Comparison of ENCODE assay signal across 8 cellular contexts in genomic region chr16:69613283-69614154, GRCh38. TPM values are rescaled to one million over a fixed set of nuclear protein-coding genes. Genes with fewer than 3 reads are reported as not detected.
DNase-seq lines count a peak whose midpoint lies in the region; ATAC-seq, FAIRE-seq and TF ChIP-seq lines count a peak whose summit lies in the region.

No MANE protein-coding gene starts in this region.

- intact Hi-C loops in colonic mucosa (cut with DNase I), result no loop called here

- H3K36me3 ChIP-seq in colonic mucosa (no peaks in the 10 kb centered on the region), neutrophil (no peaks in the 10 kb centered on the region), HAP-1 (replicated peaks) (no peaks in the 10 kb centered on the region; the same call in 1 of the 2 replicates)

- no peak overlapping the region for H3K4me3 Mint-ChIP-seq in activated CD8-positive, alpha-beta memory T cell treated with anti-CD3 and anti-CD28 coated beads, Interleukin-2, amount 10 ng/mL, durations not matched to agents 7 days and 5 days

- H3K9me3 ChIP-seq in colonic mucosa, result no peaks in the 10 kb centered on the region
- no peaks in the 10 kb centered on the region for H3K9me3 ChIP-seq in neutrophil
- no peaks in the 10 kb centered on the region for H3K9me3 ChIP-seq in HAP-1

- peaks cover 20% of the 10 kb centered on the region for H3K4me1 Mint-ChIP-seq in activated CD8-positive, alpha-beta memory T cell treated with anti-CD3 and anti-CD28 coated beads, Interleukin-2, amount 10 ng/mL, durations not matched to agents 7 days and 5 days

- CTCF ChIA-PET in activated CD8-positive, alpha-beta memory T cell treated with anti-CD3 and anti-CD28 coated beads, Interleukin-2, amount 10 ng/mL, durations not matched to agents 7 days and 5 days (lab: Charles Lee), result interaction anchor here (1.1 kb wide), 1 partner anchor 217 kb away, joined by 3 read pairs; no protein-coding TSS in a partner anchor

- in situ Hi-C loops in KBM-7 (cut with MboI; ENCODE audit: low pct_unique_long_range_greater_than_20kb, low sequenced_read_pairs), result no loop called here
- in situ Hi-C loops in HAP-1 (cut with MboI; ENCODE audit: low sequenced_read_pairs), result no loop called here

- peaks cover 11% of the 10 kb centered on the region for H3K4me1 ChIP-seq in colonic mucosa
- peaks cover 36 to 48% of the 10 kb centered on the region in 2 experiments for H3K4me1 ChIP-seq in neutrophil (ENCODE audit: control insufficient read depth in 1 of 2, insufficient read depth in 1 of 2, low read depth in 1 of 2, low read length in 1 of 2)
- peaks cover 29% of the 10 kb centered on the region for H3K4me1 ChIP-seq in HAP-1

- DNase-seq in GM12892 (ENCODE audit: insufficient read length) (no peak), KBM-7 (peak; percentile 38), colonic mucosa (peak; percentile 40), GOT3 (lab: John Stamatoyannopoulos, UW) (no peak), HAP-1 (ENCODE audit: low spot score in 2 of 2) (no peak)
- DNase-seq in activated CD8-positive, alpha-beta memory T cell treated with anti-CD3 and anti-CD28 coated beads, Interleukin-2, amount 10 ng/mL, durations not matched to agents 7 days and 5 days, result no peak

- peak overlapping the region in 1 of 2 donors; percentile 7 for H3K9ac ChIP-seq in colonic mucosa (ENCODE audit: low read depth in 2 of 2, low read length in 2 of 2)

- peak; percentile 42 for FAIRE-seq in GM12892 (lab: Jason Lieb, UNC)

- ATAC-seq in GM21786 (IDR thresholded peaks at IDR 0.05; ENCODE audit: unreplicated experiment), result no peak
- no peak for ATAC-seq in activated CD8-positive, alpha-beta memory T cell treated with anti-CD3 and anti-CD28 coated beads, Interleukin-2, amount 10 ng/mL, durations not matched to agents 7 days and 5 days

- no peaks in the 10 kb centered on the region for H3K27me3 Mint-ChIP-seq in activated CD8-positive, alpha-beta memory T cell treated with anti-CD3 and anti-CD28 coated beads, Interleukin-2, amount 10 ng/mL, durations not matched to agents 7 days and 5 days

- H3K27ac Mint-ChIP-seq in activated CD8-positive, alpha-beta memory T cell treated with anti-CD3 and anti-CD28 coated beads, Interleukin-2, amount 10 ng/mL, durations not matched to agents 7 days and 5 days, result no peak overlapping the region

- TF ChIP-seq POLR2A in GM12892 (IDR thresholded peaks at IDR 0.05; ENCODE audit: low read depth, low read length), result no peak

- TF ChIP-seq CTCF in colonic mucosa (IDR thresholded peaks at IDR 0.05), result no peak
- no peak for TF ChIP-seq CTCF in neutrophil (IDR thresholded peaks at IDR 0.05)

- H3K27ac ChIP-seq in colonic mucosa (peak overlapping the region; percentile 71), neutrophil (peak overlapping the region; percentile 77)

- H3K27me3 ChIP-seq in colonic mucosa (no peaks in the 10 kb centered on the region), neutrophil (no peaks in the 10 kb centered on the region), HAP-1 (ENCODE audit: low read depth) (no peaks in the 10 kb centered on the region)

- peaks cover 22% of the 10 kb centered on the region for H3K36me3 Mint-ChIP-seq in activated CD8-positive, alpha-beta memory T cell treated with anti-CD3 and anti-CD28 coated beads, Interleukin-2, amount 10 ng/mL, durations not matched to agents 7 days and 5 days

- no peaks in the 10 kb centered on the region for H3K9me3 Mint-ChIP-seq in activated CD8-positive, alpha-beta memory T cell treated with anti-CD3 and anti-CD28 coated beads, Interleukin-2, amount 10 ng/mL, durations not matched to agents 7 days and 5 days (ENCODE audit: low read depth)

- H3K4me3 ChIP-seq in colonic mucosa (no peak overlapping the region), neutrophil (ENCODE audit: low read depth in 1 of 2, low read length in 1 of 2) (peak overlapping the region in 1 of 2 experiments; percentile 1), HAP-1 (no peak overlapping the region)

RNA-seq across cellular contexts. Expression of gene NFAT5, which starts 47.8 kb away (rescaled TPM):
- polyA plus RNA-seq in GM12892 (2012; ENCODE audit: missing spikeins), result 16.9 TPM
- 10 to 100 TPM; 18.4 to 30.2 TPM for total RNA-seq in colonic mucosa
- 10 to 100 TPM; 28.7 to 36.8 TPM for total RNA-seq in activated CD8-positive, alpha-beta memory T cell treated with anti-CD3 and anti-CD28 coated beads, Interleukin-2, amount 10 ng/mL, durations not matched to agents 7 days and 5 days

Comparison
In these comparisons a context has a peak if more than half of its experiments do, and no peak if none do; other contexts are left out.
1. DNase-seq: peak in KBM-7 (single experiment) and colonic mucosa (single experiment); none in GM12892 (single experiment), GOT3 (single experiment), HAP-1 (0 of 2) and activated CD8-positive, alpha-beta memory T cell treated with anti-CD3 and anti-CD28 coated beads, Interleukin-2, amount 10 ng/mL, durations not matched to agents 7 days and 5 days (single experiment).